Comparison of ENCODE assay signal across 20 cellular contexts in the genomic region with DNA sequence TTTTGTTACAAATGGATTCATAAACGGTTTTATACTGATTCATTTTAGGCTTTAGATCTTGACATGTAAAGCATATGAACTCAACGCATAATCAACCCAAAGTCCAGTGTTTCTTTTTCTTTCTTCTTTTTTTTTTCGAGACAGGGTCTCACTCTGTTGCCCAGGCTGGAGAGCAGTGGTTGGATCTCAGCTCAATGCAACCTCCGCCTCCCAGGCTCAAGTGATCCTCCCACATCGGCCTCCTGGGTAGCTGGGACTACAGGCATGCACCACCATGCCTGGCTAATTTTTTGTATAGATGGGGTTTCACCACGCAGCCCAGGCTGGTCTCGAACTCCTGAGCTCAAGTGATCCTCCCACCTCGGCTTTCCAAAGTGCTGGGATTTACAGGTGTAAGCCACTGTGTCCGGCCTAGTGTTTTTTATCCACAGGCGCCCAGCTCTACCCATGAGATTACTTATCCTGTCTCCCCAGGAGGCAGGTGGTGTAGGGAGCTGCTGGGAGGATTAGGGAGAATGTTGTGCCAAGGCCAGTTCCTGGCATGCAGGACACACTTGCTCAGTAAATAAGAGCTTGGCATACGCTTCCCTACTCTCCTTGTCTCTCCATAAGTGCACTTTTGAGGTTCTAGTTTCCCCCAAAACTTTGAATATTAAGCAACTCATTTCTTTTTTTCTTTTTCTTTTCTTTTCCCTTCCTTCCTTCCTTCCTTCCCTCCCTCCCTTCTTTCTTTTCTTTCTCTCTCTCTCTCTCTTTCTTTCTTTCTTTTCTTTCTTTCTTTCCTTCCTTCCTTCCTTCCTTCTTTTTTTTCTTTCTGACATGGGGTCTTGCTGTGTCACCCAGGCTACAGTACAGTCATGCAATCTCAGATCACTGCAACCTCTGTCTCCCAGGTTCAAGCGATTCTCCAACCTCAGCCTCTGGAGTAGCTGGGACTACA. TPM values are rescaled to one million over a fixed set of nuclear protein-coding genes. Genes with fewer than 3 reads are reported as not detected.
DNase-seq lines count a peak whose midpoint lies in the region; ATAC-seq, FAIRE-seq and TF ChIP-seq lines count a peak whose summit lies in the region.
"Had no signal": no experiment of that assay in that cellular context is flagged by ENCODE, and none has a peak within 500 bp of the region (broad histone marks: within the 10 kb centered on the region; RNA-seq: fewer than 3 reads in every experiment).

No MANE protein-coding gene starts in this region.

- no TSS peak for BruUV-seq in HepG2 (replicated peaks; lab: Mats Ljungman, UMichigan)

- WGBS in HepG2 (ENCODE audit: low lambda C conversion rate), result 95% methylated on average over 12 of the region's 12 CpGs
- 66 to 78% (median 70%) methylated on average over 12 of the region's 12 CpGs for WGBS in psoas muscle, 3 donors
- WGBS in SK-N-SH (ENCODE audit: low lambda C conversion rate), result 58% methylated on average over 12 of the region's 12 CpGs

- TF ChIP-seq RAD21 in HepG2 (CRISPR knock-in tag; IDR thresholded peaks at IDR 0.05) (no peak), SK-N-SH (IDR thresholded peaks at IDR 0.05; ENCODE audit: low read length) (no peak)

- H3K4me1 ChIP-seq in HepG2 (ENCODE audit: insufficient read depth, low read length) (peaks cover 45% of the 10 kb centered on the region), psoas muscle (peaks cover 27% of the 10 kb centered on the region), SK-N-SH (ENCODE audit: control insufficient read depth in 1 of 2, insufficient read depth in 2 of 2, low read depth in 1 of 2, low read length in 1 of 2) (no peaks in the 10 kb centered on the region; a peak in 1 of 4 replicates)

- no peaks in the 10 kb centered on the region for H3K9me3 ChIP-seq in HepG2 (ENCODE audit: low read length)
- H3K9me3 ChIP-seq in psoas muscle, result no peaks in the 10 kb centered on the region
- H3K9me3 ChIP-seq in SK-N-SH, result no peaks in the 10 kb centered on the region
- H3K9me3 ChIP-seq: A549 had no signal

- no peak for DNase-seq in stimulated activated naive CD8-positive, alpha-beta T cell treated with anti-CD3 and anti-CD28 coated beads, Interleukin-15, Interleukin-2, amounts not matched to agents 100 U/mL and 50 U/mL, for 24 hours
- DNase-seq in HepG2 (ENCODE audit: low spot score) (no peak), psoas muscle (peak in 1 of 2 donors; percentile 62), NCI-H446 (lab: John Stamatoyannopoulos, UW) (no peak), SK-N-SH (no peak)
- DNase-seq in activated CD4-positive, alpha-beta T cell treated with anti-CD3 and anti-CD28 coated beads for 4 hours, result no peak
- DNase-seq: DND-41, H9, KBM-7, NCI-H1048, NCI-H146, NCI-H2081, NCI-H510A, NCI-H774, PC-9 had no signal

- no peak for TF ChIP-seq POLR2A in HepG2 (IDR thresholded peaks at IDR 0.05; ENCODE audit: insufficient read depth in 1 of 2, low read depth in 2 of 2, low read length in 2 of 2)

- POLR2A ChIA-PET in HepG2 (lab: Yijun Ruan, JAX), result interaction anchor here (1.3 kb wide), 1 partner anchor 9 kb away, joined by 3 read pairs; no protein-coding TSS in a partner anchor
- POLR2A ChIA-PET in SK-N-SH (lab: Yijun Ruan, JAX), result interaction anchor here (0.7 kb wide), 1 partner anchor 79 kb away, joined by 3 read pairs; no protein-coding TSS in a partner anchor

- intact Hi-C loops in HepG2 (cut with micrococcal nuclease; ENCODE audit: unreplicated experiment), result no loop called here
- intact Hi-C loops in psoas muscle (cut with DNase I), result no loop called here

- H3K4me3 ChIP-seq in HepG2 (replicated peaks in 1 of 3; ENCODE audit: insufficient read depth in 1 of 3, low read depth in 2 of 3, low read length in 3 of 3) (no peak overlapping the region), psoas muscle (no peak overlapping the region), SK-N-SH (ENCODE audit: low read depth in 2 of 2, low read length in 1 of 2) (no peak overlapping the region)
- H3K4me3 ChIP-seq: A549; BLaER1 treated with 17β-estradiol and CSF1 and Interleukin-3, amounts not matched to agents 10 nM and 100 nM; PC-9 had no signal

- H3K27ac ChIP-seq in HepG2 (ENCODE audit: extremely low read length, insufficient read depth, low read length) (no peak overlapping the region), psoas muscle (peak overlapping the region; percentile 65), SK-N-SH (ENCODE audit: low read depth in 2 of 2, low read length in 1 of 2) (no peak overlapping the region)
- H3K27ac ChIP-seq: A549; BLaER1 treated with 17β-estradiol and CSF1 and Interleukin-3, amounts not matched to agents 10 nM and 100 nM; PC-9 had no signal

- H3K9me3 Mint-ChIP-seq in stimulated activated naive CD8-positive, alpha-beta T cell treated with anti-CD3 and anti-CD28 coated beads, Interleukin-15, Interleukin-2, amounts not matched to agents 100 ng/mL and 50 ng/mL, for 24 hours, result no peaks in the 10 kb centered on the region
- H3K9me3 Mint-ChIP-seq: H9 had no signal

- H3K79me2 ChIP-seq in HepG2 (ENCODE audit: insufficient read depth, low read length) (peaks cover 14% of the 10 kb centered on the region), SK-N-SH (ENCODE audit: insufficient read depth) (no peaks in the 10 kb centered on the region)

- no peaks in the 10 kb centered on the region for H3K27me3 ChIP-seq in HepG2 (ENCODE audit: control insufficient read depth in 1 of 2, insufficient read depth in 2 of 2, low read length in 2 of 2)
- no peaks in the 10 kb centered on the region for H3K27me3 ChIP-seq in psoas muscle (ENCODE audit: insufficient read depth in 3 of 3, low read length in 2 of 3)
- H3K27me3 ChIP-seq in SK-N-SH (ENCODE audit: insufficient read depth), result peaks cover 21% of the 10 kb centered on the region

- H3K36me3 ChIP-seq in HepG2 (replicated peaks in 1 of 2; ENCODE audit: control insufficient read depth in 1 of 2, insufficient read depth in 2 of 2, low read length in 2 of 2) (no peaks in the 10 kb centered on the region), psoas muscle (ENCODE audit: insufficient read depth in 1 of 2, low read depth in 1 of 2) (no peaks in the 10 kb centered on the region), SK-N-SH (replicated peaks in 1 of 2; ENCODE audit: control insufficient read depth in 1 of 2, insufficient read depth in 2 of 2, low read length in 1 of 2) (no peaks in the 10 kb centered on the region)

- H3K4me2 ChIP-seq in HepG2 (ENCODE audit: low read depth, low read length), result no peak overlapping the region
- no peak overlapping the region for H3K4me2 ChIP-seq in SK-N-SH
- H3K4me2 ChIP-seq: A549; BLaER1 treated with 17β-estradiol and CSF1 and Interleukin-3, amounts not matched to agents 10 nM and 100 nM; PC-9 had no signal

- no peaks in the 10 kb centered on the region for H3K4me1 Mint-ChIP-seq in stimulated activated naive CD8-positive, alpha-beta T cell treated with anti-CD3 and anti-CD28 coated beads, Interleukin-15, Interleukin-2, amounts not matched to agents 100 ng/mL and 50 ng/mL, for 24 hours (ENCODE audit: low read depth)

- H3K9ac ChIP-seq in HepG2 (ENCODE audit: insufficient read depth, low read depth, low read length) (no peak overlapping the region), SK-N-SH (no peak overlapping the region)
- H3K9ac ChIP-seq: BLaER1 treated with 17β-estradiol and CSF1 and Interleukin-3, amounts not matched to agents 10 nM and 100 nM had no signal

- TF ChIP-seq EP300 in HepG2 (IDR thresholded peaks at IDR 0.05; ENCODE audit: low read depth in 2 of 2, low read length in 2 of 2) (no peak), HepG2 (CRISPR knock-in tag; IDR thresholded peaks at IDR 0.05; ENCODE audit: borderline replicate concordance) (no peak), SK-N-SH (IDR thresholded peaks at IDR 0.05; ENCODE audit: borderline replicate concordance in 1 of 2, low read depth in 1 of 2, low read length in 1 of 2) (no peak)

- no peaks in the 10 kb centered on the region for H3F3A ChIP-seq in SK-N-SH (replicated peaks; ENCODE audit: insufficient read depth)

- H4K20me1 ChIP-seq in HepG2 (ENCODE audit: insufficient read depth, low read length) (no peaks in the 10 kb centered on the region), SK-N-SH (ENCODE audit: insufficient read depth) (no peaks in the 10 kb centered on the region)

- H2AFZ ChIP-seq in HepG2 (ENCODE audit: low read length), result no peak overlapping the region
- H2AFZ ChIP-seq in SK-N-SH (ENCODE audit: low read depth), result no peak overlapping the region
- H2AFZ ChIP-seq: PC-9 had no signal

- no peak for FAIRE-seq in HepG2 (lab: Jason Lieb, UNC)
- FAIRE-seq: G401.6 had no signal

- H3K36me3 Mint-ChIP-seq in stimulated activated naive CD8-positive, alpha-beta T cell treated with anti-CD3 and anti-CD28 coated beads, Interleukin-15, Interleukin-2, amounts not matched to agents 100 ng/mL and 50 ng/mL, for 24 hours (ENCODE audit: low read depth), result no peaks in the 10 kb centered on the region

- ATAC-seq in stimulated activated naive CD8-positive, alpha-beta T cell treated with anti-CD3 and anti-CD28 coated beads, Interleukin-15, Interleukin-2, amounts not matched to agents 100 U/mL and 50 U/mL, for 24 hours, result no peak
- ATAC-seq in HepG2 (no peak), psoas muscle (peak in 3 of 4 donors; percentile 22 to 33 (median 26)), GM21515 (IDR thresholded peaks at IDR 0.05; ENCODE audit: unreplicated experiment) (no peak)
- ATAC-seq: A549 had no signal

- peaks cover 41% of the 10 kb centered on the region for H3K27me3 Mint-ChIP-seq in stimulated activated naive CD8-positive, alpha-beta T cell treated with anti-CD3 and anti-CD28 coated beads, Interleukin-15, Interleukin-2, amounts not matched to agents 100 ng/mL and 50 ng/mL, for 24 hours

- in situ Hi-C loops in HepG2 (cut with HindIII; ENCODE audit: extremely low pct_ligation_motif_present, low pct_unique_long_range_greater_than_20kb), result no loop called here

- peak overlapping the region; percentile 49 for H3K27ac Mint-ChIP-seq in stimulated activated naive CD8-positive, alpha-beta T cell treated with anti-CD3 and anti-CD28 coated beads, Interleukin-15, Interleukin-2, amounts not matched to agents 100 ng/mL and 50 ng/mL, for 24 hours

- CTCF ChIA-PET in HepG2 (lab: Yijun Ruan, JAX; ENCODE audit: low intra/inter-chr PET ratio, low total read pairs) (no interaction called here), SK-N-SH (lab: Yijun Ruan, JAX) (interaction anchor here (1.1 kb wide), 2 partner anchors 9 to 914 kb away, joined by 3 read pairs; no protein-coding TSS in a partner anchor)

- no peaks in the 10 kb centered on the region for H3K9me2 ChIP-seq in SK-N-SH

- no peak overlapping the region for H3K4me3 Mint-ChIP-seq in stimulated activated naive CD8-positive, alpha-beta T cell treated with anti-CD3 and anti-CD28 coated beads, Interleukin-15, Interleukin-2, amounts not matched to agents 100 ng/mL and 50 ng/mL, for 24 hours
- H3K4me3 Mint-ChIP-seq: H9 had no signal

- TF ChIP-seq CTCF in HepG2 (CRISPR knock-in tag; IDR thresholded peaks at IDR 0.05), result no peak
- no peak for TF ChIP-seq CTCF in psoas muscle (IDR thresholded peaks at IDR 0.05)
- no peak for TF ChIP-seq CTCF in SK-N-SH (IDR thresholded peaks at IDR 0.05)

RNA-seq across cellular contexts. Expression of a gene that starts 4.8 kb away (rescaled TPM):
- total RNA-seq in HepG2 (2016; rRNA removed; fragmentation: Illumina TruSeq; extraction: Trizol) (99.9 and 103 TPM in 2 replicates), psoas muscle (10 to 100 TPM in 2 of 4 donors, 1 to 10 TPM in 2; 7.7 to 50.7 (median 11.5) TPM)
- 28.5 and 32.0 TPM in 2 replicates for total RNA-seq in HepG2 (2016; cell fraction: cytosol; rRNA removed; fragmentation: Illumina TruSeq; extraction: Trizol; ENCODE audit: low read depth)
- total RNA-seq in HepG2 (2016; cell fraction: insoluble cytoplasmic fraction; rRNA removed; fragmentation: Illumina TruSeq; extraction: Trizol), result 99.3 and 101 TPM in 2 replicates
- 88.0 and 107 TPM in 2 replicates for total RNA-seq in HepG2 (2016; cell fraction: membrane; rRNA removed; fragmentation: Illumina TruSeq; extraction: Trizol)
- total RNA-seq in HepG2 (2016; cell fraction: nucleus; rRNA removed; fragmentation: Illumina TruSeq; extraction: Trizol), result 47.4 and 51.4 TPM in 2 replicates
- polyA plus RNA-seq in HepG2 (2011; rRNA removed) (24.8 and 35.0 TPM in 2 replicates), psoas muscle (10 to 100 TPM in 1 of 3 donors, 1 to 10 TPM in 2; 5.8 to 27.6 (median 6.8) TPM), SK-N-SH (2012; rRNA removed) (0.06 and 0.15 TPM in 2 replicates)
- 40.5 and 42.6 TPM in 2 replicates for polyA plus RNA-seq in HepG2 (2011; cell fraction: cytosol; rRNA removed)
- polyA plus RNA-seq in HepG2 (2011; cell fraction: nucleus; rRNA removed), result 17.3 and 19.3 TPM in 2 replicates
- polyA plus RNA-seq in HepG2 (2012), result 22.3 and 27.0 TPM in 2 replicates
- polyA plus RNA-seq in HepG2 (2016; cell fraction: cytosol; fragmentation: Illumina TruSeq; extraction: Trizol; ENCODE audit: low read depth), result 23.5 and 27.9 TPM in 2 replicates
- 121 and 123 TPM in 2 replicates for polyA plus RNA-seq in HepG2 (2016; cell fraction: insoluble cytoplasmic fraction; fragmentation: Illumina TruSeq; extraction: Trizol; ENCODE audit: low read depth)
- polyA plus RNA-seq in HepG2 (2016; cell fraction: membrane; fragmentation: Illumina TruSeq; extraction: Trizol; ENCODE audit: low read depth), result 68.7 and 77.8 TPM in 2 replicates
- polyA plus RNA-seq in HepG2 (2016; cell fraction: nucleus; fragmentation: Illumina TruSeq; extraction: Trizol; ENCODE audit: insufficient read depth, low read depth), result 76.4 and 86.3 TPM in 2 replicates
- 4.5 and 45.0 TPM in 2 replicates for polyA minus RNA-seq in HepG2 (2011; rRNA and poly(A)+ RNA removed; ENCODE audit: low replicate concordance)
- 25.4 and 32.4 TPM in 2 replicates for polyA minus RNA-seq in HepG2 (2011; cell fraction: cytosol; rRNA and poly(A)+ RNA removed)
- polyA minus RNA-seq in HepG2 (2011; cell fraction: nucleus; rRNA and poly(A)+ RNA removed), result 15.6 and 18.2 TPM in 2 replicates
- polyA plus RNA-seq in SK-N-SH (2012; cell fraction: cytosol; rRNA removed), result 0.08 and 0.12 TPM in 2 replicates
- 0.04 and 0.10 TPM in 2 replicates for polyA plus RNA-seq in SK-N-SH (2012; cell fraction: nucleus; rRNA removed)

Comparison
In these comparisons a context has a peak if more than half of its experiments do, and no peak if none do; other contexts are left out.
1. ATAC-seq: peak in psoas muscle (3 of 4); none in stimulated activated naive CD8-positive, alpha-beta T cell treated with anti-CD3 and anti-CD28 coated beads, Interleukin-15, Interleukin-2, amounts not matched to agents 100 U/mL and 50 U/mL, for 24 hours (single experiment), HepG2 (single experiment) and GM21515 (single experiment).